7 cellular contexts compared by ENCODE assay signal in genomic region chr3:188796122-188796631, GRCh38.
DNase-seq lines count a peak whose midpoint lies in the region; ATAC-seq and TF ChIP-seq lines count a peak whose summit lies in the region.

No MANE protein-coding gene starts in this region.

- TF ChIP-seq POLR2A in upper lobe of left lung (IDR thresholded peaks at IDR 0.05), result peak in 1 of 4 donors; percentile 15
- TF ChIP-seq POLR2A in ovary (IDR thresholded peaks at IDR 0.05), result no peak

- no peaks in the 10 kb centered on the region for H3K9me3 Mint-ChIP-seq in activated CD8-positive, alpha-beta T cell treated with anti-CD3 and anti-CD28 coated beads, Interleukin-2, amount 10 ng/mL, durations not matched to agents 7 days and 5 days (ENCODE audit: insufficient read depth)

- no peak overlapping the region for H3K27ac Mint-ChIP-seq in activated CD8-positive, alpha-beta T cell treated with anti-CD3 and anti-CD28 coated beads, Interleukin-2, amount 10 ng/mL, durations not matched to agents 7 days and 5 days

- H3K36me3 ChIP-seq in upper lobe of left lung, result no peaks in the 10 kb centered on the region
- H3K36me3 ChIP-seq in ovary, result no peaks in the 10 kb centered on the region

- H3K9me3 ChIP-seq in upper lobe of left lung (no peaks in the 10 kb centered on the region), ovary (no peaks in the 10 kb centered on the region)

- no peaks in the 10 kb centered on the region for H3K27me3 Mint-ChIP-seq in activated CD8-positive, alpha-beta T cell treated with anti-CD3 and anti-CD28 coated beads, Interleukin-2, amount 10 ng/mL, durations not matched to agents 7 days and 5 days (ENCODE audit: low read depth)

- CTCF ChIA-PET in activated CD8-positive, alpha-beta T cell treated with anti-CD3 and anti-CD28 coated beads, Interleukin-2, amount 10 ng/mL, durations not matched to agents 7 days and 5 days (lab: Charles Lee), result interaction anchor here (1.4 kb wide), 1 partner anchor 1058 kb away, joined by 4 read pairs; no protein-coding TSS in a partner anchor

- intact Hi-C loops in ovary (cut with DNase I), result no loop called here

- WGBS in upper lobe of left lung, 2 donors, result 48 to 65% methylated on average over 3 of the region's 3 CpGs
- WGBS in ovary, 3 donors, result 27 to 56% (median 50%) methylated on average over 3 of the region's 3 CpGs

- H3K27me3 ChIP-seq in upper lobe of left lung, result no peaks in the 10 kb centered on the region
- no peaks in the 10 kb centered on the region for H3K27me3 ChIP-seq in ovary

- TF ChIP-seq EP300 in upper lobe of left lung (IDR thresholded peaks at IDR 0.05) (no peak), ovary (IDR thresholded peaks at IDR 0.05) (no peak)

- H3K4me1 Mint-ChIP-seq in activated CD8-positive, alpha-beta T cell treated with anti-CD3 and anti-CD28 coated beads, Interleukin-2, amount 10 ng/mL, durations not matched to agents 7 days and 5 days (ENCODE audit: low read depth), result no peaks in the 10 kb centered on the region

- H3K4me3 ChIP-seq in upper lobe of left lung (no peak overlapping the region), ovary (no peak overlapping the region)

- no peak overlapping the region for H3K4me3 Mint-ChIP-seq in activated CD8-positive, alpha-beta T cell treated with anti-CD3 and anti-CD28 coated beads, Interleukin-2, amount 10 ng/mL, durations not matched to agents 7 days and 5 days

- DNase-seq in NOMO-1 (lab: John Stamatoyannopoulos, UW; ENCODE audit: unreplicated experiment in 2 of 2) (peak; percentile 88 to 100), foreskin melanocyte (peak; percentile 40), upper lobe of left lung (peak in 1 of 2 donors; percentile 34), ovary (no peak)
- no peak for DNase-seq in activated CD8-positive, alpha-beta T cell treated with anti-CD3 and anti-CD28 coated beads, Interleukin-2, amount 10 ng/mL, durations not matched to agents 7 days and 5 days

- H3K4me1 ChIP-seq in upper lobe of left lung, result peaks cover 5 to 15% (median 11%) of the 10 kb centered on the region in 4 donors
- peaks cover 3% of the 10 kb centered on the region for H3K4me1 ChIP-seq in ovary (ENCODE audit: insufficient read depth)

- H3K36me3 Mint-ChIP-seq in activated CD8-positive, alpha-beta T cell treated with anti-CD3 and anti-CD28 coated beads, Interleukin-2, amount 10 ng/mL, durations not matched to agents 7 days and 5 days (ENCODE audit: low read depth), result peaks cover 2% of the 10 kb centered on the region

- POLR2A ChIA-PET in activated CD8-positive, alpha-beta T cell treated with anti-CD3 and anti-CD28 coated beads, Interleukin-2, amount 10 ng/mL, durations not matched to agents 7 days and 5 days (lab: Charles Lee), result no interaction called here

- H3K27ac ChIP-seq in upper lobe of left lung (peak overlapping the region in 2 of 4 donors; percentile 38 to 52), ovary (no peak overlapping the region)

- ATAC-seq in GM21526 (IDR thresholded peaks at IDR 0.05; ENCODE audit: low FRiP score, unreplicated experiment), result peak; percentile 79
- ATAC-seq in upper lobe of left lung (ENCODE audit: low FRiP score in 2 of 2), result peak; percentile 73 to 91
- no peak for ATAC-seq in activated CD8-positive, alpha-beta T cell treated with anti-CD3 and anti-CD28 coated beads, Interleukin-2, amount 10 ng/mL, durations not matched to agents 7 days and 5 days
- no peak for ATAC-seq in GM18873 (IDR thresholded peaks at IDR 0.05; ENCODE audit: low FRiP score, unreplicated experiment)

- TF ChIP-seq CTCF in upper lobe of left lung (IDR thresholded peaks at IDR 0.05) (no peak), ovary (IDR thresholded peaks at IDR 0.05) (no peak)

Comparison
In these comparisons a context has a peak if more than half of its experiments do, and no peak if none do; other contexts are left out.
1. ATAC-seq: peak in GM21526 (single experiment) and upper lobe of left lung (2 of 2); none in activated CD8-positive, alpha-beta T cell treated with anti-CD3 and anti-CD28 coated beads, Interleukin-2, amount 10 ng/mL, durations not matched to agents 7 days and 5 days (single experiment) and GM18873 (single experiment).
2. DNase-seq: peak in NOMO-1 (2 of 2) and foreskin melanocyte (single experiment); none in ovary (0 of 5) and activated CD8-positive, alpha-beta T cell treated with anti-CD3 and anti-CD28 coated beads, Interleukin-2, amount 10 ng/mL, durations not matched to agents 7 days and 5 days (single experiment).